Comparison of ENCODE assay signal across 8 cellular contexts in genomic region chr5:73564644-73565165, GRCh38. TPM values are rescaled to one million over a fixed set of nuclear protein-coding genes. Genes with fewer than 3 reads are reported as not detected.
DNase-seq lines count a peak whose midpoint lies in the region; ATAC-seq and TF ChIP-seq lines count a peak whose summit lies in the region.

No MANE protein-coding gene starts in this region.

- peak overlapping the region; percentile 80 for H2BK120ac ChIP-seq in trophoblast cell (ENCODE audit: insufficient read depth, low read length, poor library complexity)

- peaks cover 36% of the 10 kb centered on the region for H3K4me1 Mint-ChIP-seq in activated CD4-positive, alpha-beta T cell treated with anti-CD3 and anti-CD28 coated beads, Interleukin-2, amount 10 ng/mL, durations not matched to agents 7 days and 5 days

- TF ChIP-seq POLR2A in GM18505 (IDR thresholded peaks at IDR 0.05; ENCODE audit: borderline replicate concordance, extremely low read depth, insufficient read depth, insufficient read length), result no peak

- no peak overlapping the region for H2AK5ac ChIP-seq in trophoblast cell (ENCODE audit: low read length)

- H4K8ac ChIP-seq in trophoblast cell (ENCODE audit: low read depth, low read length), result peak overlapping the region; percentile 99

- peak overlapping the region; percentile 18 for H3K18ac ChIP-seq in trophoblast cell (ENCODE audit: low read length)

- peak overlapping the region; percentile 90 for H4K91ac ChIP-seq in trophoblast cell (ENCODE audit: low read depth, low read length)

- H4K12ac ChIP-seq in trophoblast cell (ENCODE audit: low read depth, low read length), result peak overlapping the region; percentile 99

- H3K27ac Mint-ChIP-seq in activated CD4-positive, alpha-beta T cell treated with anti-CD3 and anti-CD28 coated beads, Interleukin-2, amount 10 ng/mL, durations not matched to agents 7 days and 5 days, result peak overlapping the region; percentile 99

- peak overlapping the region; percentile 94 for H3K14ac ChIP-seq in trophoblast cell (ENCODE audit: low read length)

- H3K9ac ChIP-seq in trophoblast cell (ENCODE audit: low read length), result peak overlapping the region; percentile 91

- H3K9me3 ChIP-seq in trophoblast cell (ENCODE audit: insufficient read depth, low read depth, low read length), result no peaks in the 10 kb centered on the region

- H3K4me1 ChIP-seq in trophoblast cell (ENCODE audit: control insufficient read depth in 1 of 2, insufficient read depth in 2 of 2, low read length in 2 of 2), result no peaks in the 10 kb centered on the region

- DNase-seq in activated CD4-positive, alpha-beta T cell treated with anti-CD3 and anti-CD28 coated beads, Interleukin-2, amount 10 ng/mL, durations not matched to agents 7 days and 5 days, result peak; percentile 30
- DNase-seq in fibroblast of the aortic adventitia (ENCODE audit: low read depth), result peak; percentile 30
- no peak for DNase-seq in trophoblast cell
- no peak for DNase-seq in iPS-NIHi11 (ENCODE audit: low spot score)

- H3K27me3 Mint-ChIP-seq in activated CD4-positive, alpha-beta T cell treated with anti-CD3 and anti-CD28 coated beads, Interleukin-2, amount 10 ng/mL, durations not matched to agents 7 days and 5 days, result no peaks in the 10 kb centered on the region

- peaks cover 14% of the 10 kb centered on the region for H3K36me3 Mint-ChIP-seq in activated CD4-positive, alpha-beta T cell treated with anti-CD3 and anti-CD28 coated beads, Interleukin-2, amount 10 ng/mL, durations not matched to agents 7 days and 5 days (ENCODE audit: low read depth)

- TF ChIP-seq CTCF in fibroblast of the aortic adventitia (IDR thresholded peaks at IDR 0.05; ENCODE audit: insufficient read depth, low read length), result no peak

- peak overlapping the region; percentile 72 for H3K27ac ChIP-seq in trophoblast cell (ENCODE audit: low read depth, low read length)

- H3K4me2 ChIP-seq in trophoblast cell (ENCODE audit: low read length), result peak overlapping the region; percentile 76

- H3K79me2 ChIP-seq in trophoblast cell (ENCODE audit: control insufficient read depth, insufficient read depth, low read length, poor library complexity), result peaks cover 7% of the 10 kb centered on the region

- peak overlapping the region; percentile 93 for H3K4me3 Mint-ChIP-seq in activated CD4-positive, alpha-beta T cell treated with anti-CD3 and anti-CD28 coated beads, Interleukin-2, amount 10 ng/mL, durations not matched to agents 7 days and 5 days

- no peak overlapping the region for H3K23ac ChIP-seq in trophoblast cell (ENCODE audit: low read length)

- H3K27me3 ChIP-seq in trophoblast cell (ENCODE audit: insufficient read depth, low read length), result no peaks in the 10 kb centered on the region

- H3K9me3 Mint-ChIP-seq in activated CD4-positive, alpha-beta T cell treated with anti-CD3 and anti-CD28 coated beads, Interleukin-2, amount 10 ng/mL, durations not matched to agents 7 days and 5 days, result no peaks in the 10 kb centered on the region

- no CpG with 5 or more reads among the region's 12 CpGs for WGBS in trophoblast cell (ENCODE audit: extremely low coverage, insufficient coverage, insufficient read length)

- H3K79me1 ChIP-seq in trophoblast cell (ENCODE audit: low read length), result peaks cover 5% of the 10 kb centered on the region

- peak overlapping the region; percentile 89 for H2BK5ac ChIP-seq in trophoblast cell (ENCODE audit: low read depth, low read length, poor library complexity)

- POLR2A ChIA-PET in activated CD4-positive, alpha-beta T cell treated with anti-CD3 and anti-CD28 coated beads, Interleukin-2, amount 10 ng/mL, durations not matched to agents 7 days and 5 days (lab: Charles Lee), result interaction anchor here (0.6 kb wide), 1 partner anchor 21 kb away, joined by 3 read pairs; no protein-coding TSS in a partner anchor

- no peak overlapping the region for H2AFZ ChIP-seq in trophoblast cell (ENCODE audit: insufficient read depth, low read length, poor library complexity)

- H3K4me3 ChIP-seq in fibroblast of the aortic adventitia (ENCODE audit: low read depth, low read length) (peak overlapping the region; percentile 74), trophoblast cell (ENCODE audit: low read depth, low read length) (peak overlapping the region; percentile 96)

- no peak overlapping the region for H2BK12ac ChIP-seq in trophoblast cell (ENCODE audit: low read length)

- CTCF ChIA-PET in activated CD4-positive, alpha-beta T cell treated with anti-CD3 and anti-CD28 coated beads, Interleukin-2, amount 10 ng/mL, durations not matched to agents 7 days and 5 days (lab: Charles Lee), result interaction anchor here (0.7 to 0.9 kb wide), 3 partner anchors 26 to 66 kb away, joined by 3 to 6 read pairs (median 3); partner anchors contain the start of gene BTF3

- peak overlapping the region; percentile 89 for H3K4ac ChIP-seq in trophoblast cell (ENCODE audit: low read depth, low read length)

- peak; percentile 1 for ATAC-seq in GM18505 (IDR thresholded peaks at IDR 0.05; ENCODE audit: unreplicated experiment)
- peak; percentile 6 for ATAC-seq in HG03175 (IDR thresholded peaks at IDR 0.05; ENCODE audit: unreplicated experiment)
- no peak for ATAC-seq in GM21423 (IDR thresholded peaks at IDR 0.05; ENCODE audit: unreplicated experiment)
- ATAC-seq in GM21737 (IDR thresholded peaks at IDR 0.05; ENCODE audit: unreplicated experiment), result no peak

- H3K36me3 ChIP-seq in trophoblast cell (ENCODE audit: control insufficient read depth in 1 of 2, insufficient read depth in 2 of 2, low read length in 2 of 2), result peaks cover 2% of the 10 kb centered on the region in 2 experiments

RNA-seq across cellular contexts. Expression of gene ANKRA2, which starts 0.7 kb away (rescaled TPM):
- total RNA-seq in activated CD4-positive, alpha-beta T cell treated with anti-CD3 and anti-CD28 coated beads, Interleukin-2, amount 10 ng/mL, durations not matched to agents 7 days and 5 days, result 10 to 100 TPM; 19.0 to 19.3 TPM
- 10.5 and 15.3 TPM in 2 replicates for total RNA-seq in fibroblast of the aortic adventitia (ENCODE audit: low replicate concordance)
- polyA plus RNA-seq in trophoblast cell (2013), result 17.5 and 17.9 TPM in 2 replicates

RNA-seq across cellular contexts. Expression of gene UTP15, which starts 0.8 kb away (rescaled TPM):
- 10 to 100 TPM; 21.2 to 23.7 TPM for total RNA-seq in activated CD4-positive, alpha-beta T cell treated with anti-CD3 and anti-CD28 coated beads, Interleukin-2, amount 10 ng/mL, durations not matched to agents 7 days and 5 days
- 31.2 and 33.2 TPM in 2 replicates for total RNA-seq in fibroblast of the aortic adventitia (ENCODE audit: low replicate concordance)
- 10.4 and 10.8 TPM in 2 replicates for polyA plus RNA-seq in trophoblast cell (2013)

Comparison
In these comparisons a context has a peak if more than half of its experiments do, and no peak if none do; other contexts are left out.
1. ATAC-seq: peak in GM18505 (single experiment) and HG03175 (single experiment); none in GM21423 (single experiment) and GM21737 (single experiment).
2. DNase-seq: peak in activated CD4-positive, alpha-beta T cell treated with anti-CD3 and anti-CD28 coated beads, Interleukin-2, amount 10 ng/mL, durations not matched to agents 7 days and 5 days (single experiment) and fibroblast of the aortic adventitia (single experiment); none in trophoblast cell (0 of 2) and iPS-NIHi11 (single experiment).